ENCODE assay signal across 19 cellular contexts in the genomic region with DNA sequence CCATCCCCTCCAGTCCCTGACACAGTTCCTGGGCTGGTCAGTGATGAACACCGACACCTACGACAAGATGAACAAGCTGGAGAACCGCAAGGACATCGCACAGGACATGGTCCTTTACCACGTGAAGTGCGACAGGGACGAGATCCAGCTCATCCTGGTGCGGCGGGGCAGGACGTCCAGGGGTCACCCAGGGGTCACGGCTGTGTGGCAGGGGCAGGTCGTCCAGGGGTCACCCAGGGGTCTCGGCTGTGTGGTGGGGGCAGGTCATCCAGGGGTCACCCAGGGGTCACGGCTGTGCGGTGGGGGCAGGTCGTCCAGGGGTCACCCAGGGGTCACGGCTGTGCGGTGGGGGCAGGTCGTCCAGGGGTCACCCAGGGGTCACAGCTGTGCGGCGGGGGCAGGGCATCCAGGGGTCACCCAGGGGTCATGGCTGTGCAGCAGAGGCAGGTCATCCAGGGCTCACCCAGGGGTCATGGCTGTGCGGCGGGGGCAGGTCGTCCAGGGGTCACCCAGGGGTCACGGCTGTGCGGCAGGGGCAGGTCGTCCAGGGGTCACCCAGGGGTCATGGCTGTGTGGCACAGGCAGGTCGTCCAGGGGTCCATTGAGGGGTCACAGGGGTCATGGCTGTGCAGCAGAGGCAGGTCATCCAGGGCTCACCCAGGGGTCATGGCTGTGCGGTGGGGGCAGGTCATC. TPM values are rescaled to one million over a fixed set of nuclear protein-coding genes. Genes with fewer than 3 reads are reported as not detected.
A peak's percentile ranks its signal among the peaks of the same experiment; 100 is the strongest.
DNase-seq lines count a peak whose midpoint lies in the region; ATAC-seq, FAIRE-seq and TF ChIP-seq lines count a peak whose summit lies in the region.
"Had no signal": no experiment of that assay in that cellular context is flagged by ENCODE, and none has a peak within 500 bp of the region (broad histone marks: within the 10 kb centered on the region; RNA-seq: fewer than 3 reads in every experiment).

No MANE protein-coding gene starts in this region.

- H3K4me2 ChIP-seq in SK-N-SH (no peak overlapping the region), HepG2 (ENCODE audit: low read depth, low read length) (no peak overlapping the region)
- H3K4me2 ChIP-seq: BLaER1, KMS-11 had no signal

- H3K27ac ChIP-seq in SK-N-SH (ENCODE audit: low read depth in 2 of 2, low read length in 1 of 2) (no peak overlapping the region), HepG2 (ENCODE audit: extremely low read length, insufficient read depth, low read length) (no peak overlapping the region), substantia nigra (ENCODE audit: low read depth, low read length, poor library complexity, severe bottlenecking) (peak overlapping the region; percentile 99)
- H3K27ac ChIP-seq: 22Rv1, BLaER1, KMS-11 had no signal

- H3K79me2 ChIP-seq in SK-N-SH (ENCODE audit: insufficient read depth) (no peaks in the 10 kb centered on the region), HepG2 (ENCODE audit: insufficient read depth, low read length) (no peaks in the 10 kb centered on the region)

- in situ Hi-C loops in HepG2 (cut with HindIII; ENCODE audit: extremely low pct_ligation_motif_present, low pct_unique_long_range_greater_than_20kb) = no loop called here

- TF ChIP-seq RAD21 in SK-N-SH (IDR thresholded peaks at IDR 0.05; ENCODE audit: low read length) = no peak
- no peak for TF ChIP-seq RAD21 in HepG2 (CRISPR knock-in tag; IDR thresholded peaks at IDR 0.05)

- ATAC-seq in SK-N-SH treated with all-trans-retinoic acid at 6 μM for 48 hours = peak; percentile 11
- no peak for ATAC-seq in HepG2
- ATAC-seq in HG03432 (IDR thresholded peaks at IDR 0.05; ENCODE audit: unreplicated experiment) = no peak

- H3K9ac ChIP-seq in SK-N-SH = no peak overlapping the region
- H3K9ac ChIP-seq in HepG2 (ENCODE audit: insufficient read depth, low read depth, low read length) = no peak overlapping the region
- H3K9ac ChIP-seq: BLaER1, KMS-11 had no signal

- no peaks in the 10 kb centered on the region for H4K20me1 ChIP-seq in SK-N-SH (ENCODE audit: insufficient read depth)
- H4K20me1 ChIP-seq in HepG2 (ENCODE audit: insufficient read depth, low read length) = no peaks in the 10 kb centered on the region
- H4K20me1 ChIP-seq: BLaER1 had no signal

- no peaks in the 10 kb centered on the region for H3F3A ChIP-seq in SK-N-SH (replicated peaks; ENCODE audit: insufficient read depth)

- no peak for DNase-seq in SK-N-SH
- DNase-seq in bronchial epithelial cell (ENCODE audit: low read depth) = no peak
- no peak for DNase-seq in HepG2 (ENCODE audit: low spot score)
- no peak for DNase-seq in substantia nigra (lab: John Stamatoyannopoulos, UW)
- DNase-seq in iPS-NIHi11 (ENCODE audit: low spot score) = no peak
- DNase-seq in cerebellum (ENCODE audit: low spot score) = no peak
- DNase-seq: DND-41; GDM1; NCI-H1092 treated with DMSO at 0.1 percent for 48 hours; NCI-H1694; NCI-H69; NK-92 treated with Interleukin-12 subunit alpha and Interleukin-12 subunit beta, amount 100 ng/mL, for 24 hours had no signal

- intact Hi-C loops in HepG2 (cut with micrococcal nuclease; ENCODE audit: unreplicated experiment) = no loop called here

- FAIRE-seq in bronchial epithelial cell (lab: Jason Lieb, UNC) = peak; percentile 23
- FAIRE-seq in HepG2 (lab: Jason Lieb, UNC) = no peak
- FAIRE-seq: GM12892 had no signal

- H2AFZ ChIP-seq in SK-N-SH (ENCODE audit: low read depth) (no peak overlapping the region), HepG2 (ENCODE audit: low read length) (no peak overlapping the region)

- H3K9me2 ChIP-seq in SK-N-SH = no peaks in the 10 kb centered on the region

- BruUV-seq in HepG2 (replicated peaks; lab: Mats Ljungman, UMichigan) = no TSS peak

- no peak for TF ChIP-seq EP300 in SK-N-SH (IDR thresholded peaks at IDR 0.05; ENCODE audit: borderline replicate concordance in 1 of 2, low read depth in 1 of 2, low read length in 1 of 2)
- TF ChIP-seq EP300 in HepG2 (IDR thresholded peaks at IDR 0.05; ENCODE audit: low read depth in 2 of 2, low read length in 2 of 2) = no peak
- no peak for TF ChIP-seq EP300 in HepG2 (CRISPR knock-in tag; IDR thresholded peaks at IDR 0.05; ENCODE audit: borderline replicate concordance)

- no peak for TF ChIP-seq POLR2A in HepG2 (IDR thresholded peaks at IDR 0.05; ENCODE audit: insufficient read depth in 1 of 2, low read depth in 2 of 2, low read length in 2 of 2)

- H3K4me1 ChIP-seq in SK-N-SH (ENCODE audit: control insufficient read depth in 1 of 2, insufficient read depth in 2 of 2, low read depth in 1 of 2, low read length in 1 of 2) (peaks cover 0 to 12% of the 10 kb centered on the region in 2 experiments; a peak in 1 of 4 replicates), HepG2 (ENCODE audit: insufficient read depth, low read length) (peaks cover 55% of the 10 kb centered on the region)

- H3K27me3 ChIP-seq in SK-N-SH (ENCODE audit: insufficient read depth) (no peaks in the 10 kb centered on the region), bronchial epithelial cell (ENCODE audit: control insufficient read depth, insufficient read depth, low read length) (no peaks in the 10 kb centered on the region), HepG2 (ENCODE audit: control insufficient read depth in 1 of 2, insufficient read depth in 2 of 2, low read length in 2 of 2) (peaks cover 7 to 25% of the 10 kb centered on the region in 2 experiments)
- H3K27me3 ChIP-seq: BLaER1 had no signal

- no peaks in the 10 kb centered on the region for H3K36me3 ChIP-seq in SK-N-SH (replicated peaks in 1 of 2; ENCODE audit: control insufficient read depth in 1 of 2, insufficient read depth in 2 of 2, low read length in 1 of 2)
- H3K36me3 ChIP-seq in bronchial epithelial cell (ENCODE audit: control insufficient read depth, insufficient read depth, low read length) = no peaks in the 10 kb centered on the region
- no peaks in the 10 kb centered on the region for H3K36me3 ChIP-seq in HepG2 (replicated peaks in 1 of 2; ENCODE audit: control insufficient read depth in 1 of 2, insufficient read depth in 2 of 2, low read length in 2 of 2)

- CTCF ChIA-PET in SK-N-SH (lab: Yijun Ruan, JAX) (interaction anchor here (1.0 kb wide), 1 partner anchor 27 kb away, joined by 3 read pairs; no protein-coding TSS in a partner anchor), HepG2 (lab: Yijun Ruan, JAX; ENCODE audit: low intra/inter-chr PET ratio, low total read pairs) (no interaction called here)

- H3K4me3 ChIP-seq in SK-N-SH (ENCODE audit: low read depth in 2 of 2, low read length in 1 of 2) = no peak overlapping the region; a peak in 1 of 4 replicates
- no peak overlapping the region for H3K4me3 ChIP-seq in bronchial epithelial cell (ENCODE audit: low read depth, low read length)
- no peak overlapping the region for H3K4me3 ChIP-seq in HepG2 (replicated peaks in 1 of 3; ENCODE audit: insufficient read depth in 1 of 3, low read depth in 2 of 3, low read length in 3 of 3)
- H3K4me3 ChIP-seq: BLaER1 had no signal

- H3K9me3 ChIP-seq in SK-N-SH (no peaks in the 10 kb centered on the region), HepG2 (ENCODE audit: low read length) (no peaks in the 10 kb centered on the region)
- H3K9me3 ChIP-seq: BLaER1 had no signal

- 30% methylated on average over 10 of the region's 29 CpGs for WGBS in SK-N-SH (ENCODE audit: low lambda C conversion rate)
- 76% methylated on average over 11 of the region's 29 CpGs for WGBS in HepG2 (ENCODE audit: low lambda C conversion rate)

- TF ChIP-seq CTCF in SK-N-SH (IDR thresholded peaks at IDR 0.05) = no peak
- no peak for TF ChIP-seq CTCF in bronchial epithelial cell (IDR thresholded peaks at IDR 0.05; ENCODE audit: insufficient read depth, low read length, severe bottlenecking)
- TF ChIP-seq CTCF in HepG2 (CRISPR knock-in tag; IDR thresholded peaks at IDR 0.05) = no peak

- POLR2A ChIA-PET in SK-N-SH (lab: Yijun Ruan, JAX) (interaction anchor here (0.7 kb wide), 1 partner anchor 54 kb away, joined by 3 read pairs; no protein-coding TSS in a partner anchor), HepG2 (lab: Yijun Ruan, JAX) (no interaction called here)

RNA-seq across cellular contexts. Expression of a gene that starts 16.6 kb away (rescaled TPM):
- 976 and 1,185 TPM in 2 replicates for polyA plus RNA-seq in SK-N-SH (2012; rRNA removed)
- 1,140 and 1,209 TPM in 2 replicates for polyA plus RNA-seq in SK-N-SH (2012; cell fraction: cytosol; rRNA removed)
- 266 and 644 TPM in 2 replicates for polyA plus RNA-seq in SK-N-SH (2012; cell fraction: nucleus; rRNA removed)
- 70.8 and 301 TPM in 2 replicates for total RNA-seq in bronchial epithelial cell
- total RNA-seq in HepG2 (2016; rRNA removed; fragmentation: Illumina TruSeq; extraction: Trizol) = 753 and 1,048 TPM in 2 replicates
- 458 and 593 TPM in 2 replicates for total RNA-seq in HepG2 (2016; cell fraction: cytosol; rRNA removed; fragmentation: Illumina TruSeq; extraction: Trizol; ENCODE audit: low read depth)
- 792 and 1,109 TPM in 2 replicates for total RNA-seq in HepG2 (2016; cell fraction: insoluble cytoplasmic fraction; rRNA removed; fragmentation: Illumina TruSeq; extraction: Trizol)
- 613 and 660 TPM in 2 replicates for total RNA-seq in HepG2 (2016; cell fraction: membrane; rRNA removed; fragmentation: Illumina TruSeq; extraction: Trizol)
- total RNA-seq in HepG2 (2016; cell fraction: nucleus; rRNA removed; fragmentation: Illumina TruSeq; extraction: Trizol) = 219 and 249 TPM in 2 replicates
- 301 and 305 TPM in 2 replicates for polyA plus RNA-seq in HepG2 (2011; rRNA removed)
- 507 and 666 TPM in 2 replicates for polyA plus RNA-seq in HepG2 (2011; cell fraction: cytosol; rRNA removed)
- polyA plus RNA-seq in HepG2 (2011; cell fraction: nucleus; rRNA removed) = 133 and 152 TPM in 2 replicates
- 451 and 767 TPM in 2 replicates for polyA plus RNA-seq in HepG2 (2012)
- polyA plus RNA-seq in HepG2 (2016; cell fraction: cytosol; fragmentation: Illumina TruSeq; extraction: Trizol; ENCODE audit: low read depth) = 482 and 603 TPM in 2 replicates
- polyA plus RNA-seq in HepG2 (2016; cell fraction: insoluble cytoplasmic fraction; fragmentation: Illumina TruSeq; extraction: Trizol; ENCODE audit: low read depth) = 926 and 995 TPM in 2 replicates
- 496 and 594 TPM in 2 replicates for polyA plus RNA-seq in HepG2 (2016; cell fraction: membrane; fragmentation: Illumina TruSeq; extraction: Trizol; ENCODE audit: low read depth)
- polyA plus RNA-seq in HepG2 (2016; cell fraction: nucleus; fragmentation: Illumina TruSeq; extraction: Trizol; ENCODE audit: insufficient read depth, low read depth) = 426 and 431 TPM in 2 replicates
- polyA minus RNA-seq in HepG2 (2011; rRNA and poly(A)+ RNA removed; ENCODE audit: low replicate concordance) = 68.8 and 71.4 TPM in 2 replicates
- polyA minus RNA-seq in HepG2 (2011; cell fraction: cytosol; rRNA and poly(A)+ RNA removed) = 62.0 and 63.6 TPM in 2 replicates
- polyA minus RNA-seq in HepG2 (2011; cell fraction: nucleus; rRNA and poly(A)+ RNA removed) = 23.6 and 38.7 TPM in 2 replicates
- total RNA-seq in cerebellum = 67.2 TPM

RNA-seq across cellular contexts. Expression of a gene that starts 16.9 kb away (rescaled TPM):
- 46.9 and 51.7 TPM in 2 replicates for polyA plus RNA-seq in SK-N-SH (2012; rRNA removed)
- polyA plus RNA-seq in SK-N-SH (2012; cell fraction: cytosol; rRNA removed) = 38.1 and 40.2 TPM in 2 replicates
- polyA plus RNA-seq in SK-N-SH (2012; cell fraction: nucleus; rRNA removed) = 157 and 191 TPM in 2 replicates
- total RNA-seq in bronchial epithelial cell = 2.9 and 5.2 TPM in 2 replicates
- 11.0 and 16.0 TPM in 2 replicates for total RNA-seq in HepG2 (2016; rRNA removed; fragmentation: Illumina TruSeq; extraction: Trizol)
- 6.7 and 8.0 TPM in 2 replicates for total RNA-seq in HepG2 (2016; cell fraction: cytosol; rRNA removed; fragmentation: Illumina TruSeq; extraction: Trizol; ENCODE audit: low read depth)
- total RNA-seq in HepG2 (2016; cell fraction: insoluble cytoplasmic fraction; rRNA removed; fragmentation: Illumina TruSeq; extraction: Trizol) = 10.1 and 16.2 TPM in 2 replicates
- total RNA-seq in HepG2 (2016; cell fraction: membrane; rRNA removed; fragmentation: Illumina TruSeq; extraction: Trizol) = 7.6 and 8.2 TPM in 2 replicates
- 15.9 and 16.6 TPM in 2 replicates for total RNA-seq in HepG2 (2016; cell fraction: nucleus; rRNA removed; fragmentation: Illumina TruSeq; extraction: Trizol)
- 6.5 and 11.5 TPM in 2 replicates for polyA plus RNA-seq in HepG2 (2011; rRNA removed)
- polyA plus RNA-seq in HepG2 (2011; cell fraction: cytosol; rRNA removed) = 4.1 and 4.4 TPM in 2 replicates
- polyA plus RNA-seq in HepG2 (2011; cell fraction: nucleus; rRNA removed) = 40.0 and 46.9 TPM in 2 replicates
- 7.4 and 8.9 TPM in 2 replicates for polyA plus RNA-seq in HepG2 (2012)
- 4.4 and 5.5 TPM in 2 replicates for polyA plus RNA-seq in HepG2 (2016; cell fraction: cytosol; fragmentation: Illumina TruSeq; extraction: Trizol; ENCODE audit: low read depth)
- polyA plus RNA-seq in HepG2 (2016; cell fraction: insoluble cytoplasmic fraction; fragmentation: Illumina TruSeq; extraction: Trizol; ENCODE audit: low read depth) = 8.5 and 12.2 TPM in 2 replicates
- polyA plus RNA-seq in HepG2 (2016; cell fraction: membrane; fragmentation: Illumina TruSeq; extraction: Trizol; ENCODE audit: low read depth) = 4.9 and 6.3 TPM in 2 replicates
- polyA plus RNA-seq in HepG2 (2016; cell fraction: nucleus; fragmentation: Illumina TruSeq; extraction: Trizol; ENCODE audit: insufficient read depth, low read depth) = 33.7 and 41.8 TPM in 2 replicates
- 3.4 and 4.4 TPM in 2 replicates for polyA minus RNA-seq in HepG2 (2011; rRNA and poly(A)+ RNA removed; ENCODE audit: low replicate concordance)
- 1.4 TPM in 1 of 2 replicates, not detected in the other for polyA minus RNA-seq in HepG2 (2011; cell fraction: cytosol; rRNA and poly(A)+ RNA removed)
- 11.8 and 15.5 TPM in 2 replicates for polyA minus RNA-seq in HepG2 (2011; cell fraction: nucleus; rRNA and poly(A)+ RNA removed)
- 5.3 TPM for total RNA-seq in cerebellum

RNA-seq across cellular contexts. Expression of a gene that starts 31.5 kb away (rescaled TPM):
- polyA plus RNA-seq in SK-N-SH (2012; rRNA removed) = 0.05 and 0.15 TPM in 2 replicates
- polyA plus RNA-seq in SK-N-SH (2012; cell fraction: cytosol; rRNA removed) = not detected in 2 replicates
- 0.70 and 0.83 TPM in 2 replicates for polyA plus RNA-seq in SK-N-SH (2012; cell fraction: nucleus; rRNA removed)
- 0.53 and 1.7 TPM in 2 replicates for total RNA-seq in bronchial epithelial cell
- 0.07 TPM in 1 of 2 replicates, not detected in the other for total RNA-seq in HepG2 (2016; rRNA removed; fragmentation: Illumina TruSeq; extraction: Trizol)
- total RNA-seq in HepG2 (2016; cell fraction: cytosol; rRNA removed; fragmentation: Illumina TruSeq; extraction: Trizol; ENCODE audit: low read depth) = not detected in 2 replicates
- 0.09 TPM in 1 of 2 replicates, not detected in the other for total RNA-seq in HepG2 (2016; cell fraction: insoluble cytoplasmic fraction; rRNA removed; fragmentation: Illumina TruSeq; extraction: Trizol)
- not detected in 2 replicates for total RNA-seq in HepG2 (2016; cell fraction: membrane; rRNA removed; fragmentation: Illumina TruSeq; extraction: Trizol)
- total RNA-seq in HepG2 (2016; cell fraction: nucleus; rRNA removed; fragmentation: Illumina TruSeq; extraction: Trizol) = 0.62 TPM in 1 of 2 replicates, not detected in the other
- 0.17 and 0.22 TPM in 2 replicates for polyA plus RNA-seq in HepG2 (2011; rRNA removed)
- polyA plus RNA-seq in HepG2 (2011; cell fraction: cytosol; rRNA removed) = 0.10 and 0.16 TPM in 2 replicates
- polyA plus RNA-seq in HepG2 (2011; cell fraction: nucleus; rRNA removed) = 1.9 and 2.5 TPM in 2 replicates
- 0.21 and 0.29 TPM in 2 replicates for polyA plus RNA-seq in HepG2 (2012)
- polyA plus RNA-seq in HepG2 (2016; cell fraction: cytosol; fragmentation: Illumina TruSeq; extraction: Trizol; ENCODE audit: low read depth) = 0.07 TPM in 1 of 2 replicates, not detected in the other
- polyA plus RNA-seq in HepG2 (2016; cell fraction: insoluble cytoplasmic fraction; fragmentation: Illumina TruSeq; extraction: Trizol; ENCODE audit: low read depth) = not detected in 2 replicates
- not detected in 2 replicates for polyA plus RNA-seq in HepG2 (2016; cell fraction: membrane; fragmentation: Illumina TruSeq; extraction: Trizol; ENCODE audit: low read depth)
- polyA plus RNA-seq in HepG2 (2016; cell fraction: nucleus; fragmentation: Illumina TruSeq; extraction: Trizol; ENCODE audit: insufficient read depth, low read depth) = 0.53 TPM in 1 of 2 replicates, not detected in the other
- polyA minus RNA-seq in HepG2 (2011; rRNA and poly(A)+ RNA removed; ENCODE audit: low replicate concordance) = 0.12 TPM in 1 of 2 replicates, not detected in the other
- not detected in 2 replicates for polyA minus RNA-seq in HepG2 (2011; cell fraction: cytosol; rRNA and poly(A)+ RNA removed)
- 0.25 and 0.26 TPM in 2 replicates for polyA minus RNA-seq in HepG2 (2011; cell fraction: nucleus; rRNA and poly(A)+ RNA removed)
- 0.36 TPM for total RNA-seq in cerebellum
- total RNA-seq: MCF 10A had no signal

RNA-seq across cellular contexts. Expression of a gene that starts 32.1 kb away (rescaled TPM):
- polyA plus RNA-seq in SK-N-SH (2012; rRNA removed) (1.2 and 1.5 TPM in 2 replicates), HepG2 (2011; rRNA removed) (0.38 and 0.40 TPM in 2 replicates)
- polyA plus RNA-seq in SK-N-SH (2012; cell fraction: cytosol; rRNA removed) = 1.4 TPM in 2 replicates
- polyA plus RNA-seq in SK-N-SH (2012; cell fraction: nucleus; rRNA removed) = 2.8 and 3.4 TPM in 2 replicates
- total RNA-seq in bronchial epithelial cell (0.64 TPM in 1 of 2 replicates, not detected in the other), HepG2 (2016; rRNA removed; fragmentation: Illumina TruSeq; extraction: Trizol) (0.38 TPM in 1 of 2 replicates, not detected in the other), cerebellum (4.8 TPM)
- 0.20 TPM in 1 of 2 replicates, not detected in the other for total RNA-seq in HepG2 (2016; cell fraction: cytosol; rRNA removed; fragmentation: Illumina TruSeq; extraction: Trizol; ENCODE audit: low read depth)
- 0.09 TPM in 1 of 2 replicates, not detected in the other for total RNA-seq in HepG2 (2016; cell fraction: insoluble cytoplasmic fraction; rRNA removed; fragmentation: Illumina TruSeq; extraction: Trizol)
- total RNA-seq in HepG2 (2016; cell fraction: membrane; rRNA removed; fragmentation: Illumina TruSeq; extraction: Trizol) = 0.25 TPM in 1 of 2 replicates, not detected in the other
- total RNA-seq in HepG2 (2016; cell fraction: nucleus; rRNA removed; fragmentation: Illumina TruSeq; extraction: Trizol) = not detected in 2 replicates
- 0.43 and 0.62 TPM in 2 replicates for polyA plus RNA-seq in HepG2 (2011; cell fraction: cytosol; rRNA removed)
- polyA plus RNA-seq in HepG2 (2011; cell fraction: nucleus; rRNA removed) = 0.33 and 0.45 TPM in 2 replicates
- polyA plus RNA-seq in HepG2 (2012) = 0.38 and 0.73 TPM in 2 replicates
- polyA plus RNA-seq in HepG2 (2016; cell fraction: cytosol; fragmentation: Illumina TruSeq; extraction: Trizol; ENCODE audit: low read depth) = not detected in 2 replicates
- polyA plus RNA-seq in HepG2 (2016; cell fraction: insoluble cytoplasmic fraction; fragmentation: Illumina TruSeq; extraction: Trizol; ENCODE audit: low read depth) = not detected in 2 replicates
- polyA plus RNA-seq in HepG2 (2016; cell fraction: membrane; fragmentation: Illumina TruSeq; extraction: Trizol; ENCODE audit: low read depth) = 0.13 TPM in 1 of 2 replicates, not detected in the other
- not detected in 2 replicates for polyA plus RNA-seq in HepG2 (2016; cell fraction: nucleus; fragmentation: Illumina TruSeq; extraction: Trizol; ENCODE audit: insufficient read depth, low read depth)
- polyA minus RNA-seq in HepG2 (2011; rRNA and poly(A)+ RNA removed; ENCODE audit: low replicate concordance) = 0.32 TPM in 1 of 2 replicates, not detected in the other
- 0.69 and 1.3 TPM in 2 replicates for polyA minus RNA-seq in HepG2 (2011; cell fraction: cytosol; rRNA and poly(A)+ RNA removed)
- polyA minus RNA-seq in HepG2 (2011; cell fraction: nucleus; rRNA and poly(A)+ RNA removed) = 0.37 and 1.3 TPM in 2 replicates
- total RNA-seq: MCF 10A had no signal

RNA-seq across cellular contexts. Expression of a gene that starts 48.1 kb away (rescaled TPM):
- polyA plus RNA-seq in SK-N-SH (2012; rRNA removed) = 44.8 and 47.0 TPM in 2 replicates
- polyA plus RNA-seq in SK-N-SH (2012; cell fraction: cytosol; rRNA removed) = 19.3 and 28.5 TPM in 2 replicates
- 193 TPM in 2 replicates for polyA plus RNA-seq in SK-N-SH (2012; cell fraction: nucleus; rRNA removed)
- 30.5 and 40.1 TPM in 2 replicates for total RNA-seq in bronchial epithelial cell
- 24.2 and 28.6 TPM in 2 replicates for total RNA-seq in HepG2 (2016; rRNA removed; fragmentation: Illumina TruSeq; extraction: Trizol)
- total RNA-seq in HepG2 (2016; cell fraction: cytosol; rRNA removed; fragmentation: Illumina TruSeq; extraction: Trizol; ENCODE audit: low read depth) = 16.2 and 16.7 TPM in 2 replicates
- total RNA-seq in HepG2 (2016; cell fraction: insoluble cytoplasmic fraction; rRNA removed; fragmentation: Illumina TruSeq; extraction: Trizol) = 22.5 and 27.7 TPM in 2 replicates
- 36.9 and 38.9 TPM in 2 replicates for total RNA-seq in HepG2 (2016; cell fraction: membrane; rRNA removed; fragmentation: Illumina TruSeq; extraction: Trizol)
- total RNA-seq in HepG2 (2016; cell fraction: nucleus; rRNA removed; fragmentation: Illumina TruSeq; extraction: Trizol) = 40.6 and 42.6 TPM in 2 replicates
- 66.2 and 80.8 TPM in 2 replicates for polyA plus RNA-seq in HepG2 (2011; rRNA removed)
- polyA plus RNA-seq in HepG2 (2011; cell fraction: cytosol; rRNA removed) = 32.3 and 37.9 TPM in 2 replicates
- polyA plus RNA-seq in HepG2 (2011; cell fraction: nucleus; rRNA removed) = 406 and 428 TPM in 2 replicates
- 37.8 and 47.7 TPM in 2 replicates for polyA plus RNA-seq in HepG2 (2012)
- polyA plus RNA-seq in HepG2 (2016; cell fraction: cytosol; fragmentation: Illumina TruSeq; extraction: Trizol; ENCODE audit: low read depth) = 13.4 and 15.5 TPM in 2 replicates
- polyA plus RNA-seq in HepG2 (2016; cell fraction: insoluble cytoplasmic fraction; fragmentation: Illumina TruSeq; extraction: Trizol; ENCODE audit: low read depth) = 20.0 and 26.4 TPM in 2 replicates
- polyA plus RNA-seq in HepG2 (2016; cell fraction: membrane; fragmentation: Illumina TruSeq; extraction: Trizol; ENCODE audit: low read depth) = 26.7 and 30.4 TPM in 2 replicates
- 92.0 and 96.8 TPM in 2 replicates for polyA plus RNA-seq in HepG2 (2016; cell fraction: nucleus; fragmentation: Illumina TruSeq; extraction: Trizol; ENCODE audit: insufficient read depth, low read depth)
- 38.9 and 82.6 TPM in 2 replicates for polyA minus RNA-seq in HepG2 (2011; rRNA and poly(A)+ RNA removed; ENCODE audit: low replicate concordance)
- polyA minus RNA-seq in HepG2 (2011; cell fraction: cytosol; rRNA and poly(A)+ RNA removed) = 18.1 and 23.5 TPM in 2 replicates
- polyA minus RNA-seq in HepG2 (2011; cell fraction: nucleus; rRNA and poly(A)+ RNA removed) = 119 and 121 TPM in 2 replicates
- total RNA-seq in cerebellum = 79.5 TPM
